In genomic region chr3:97948351-97949109, GRCh38 we compare ENCODE assay signal across 21 cellular contexts. TPM values are rescaled to one million over a fixed set of nuclear protein-coding genes. Genes with fewer than 3 reads are reported as not detected.
A peak's percentile ranks its signal among the peaks of the same experiment; 100 is the strongest.
DNase-seq lines count a peak whose midpoint lies in the region; ATAC-seq and TF ChIP-seq lines count a peak whose summit lies in the region.
"Had no signal": no experiment of that assay in that cellular context is flagged by ENCODE, and none has a peak within 500 bp of the region (broad histone marks: within the 10 kb centered on the region; RNA-seq: fewer than 3 reads in every experiment).

No MANE protein-coding gene starts in this region.

- H3K36me3 Mint-ChIP-seq in activated T-helper 17 cell treated with anti-CD3 and anti-CD28 coated beads, Interleukin-2, amount 50 U/mL, for 72 hours (ENCODE audit: low read depth): peaks cover 97% of the 10 kb centered on the region
- peaks cover 73% of the 10 kb centered on the region for H3K36me3 Mint-ChIP-seq in nephron (ENCODE audit: low read depth)

- H3K4me3 Mint-ChIP-seq in activated T-helper 17 cell treated with anti-CD3 and anti-CD28 coated beads, Interleukin-2, amount 50 U/mL, for 72 hours: no peak overlapping the region
- no peak overlapping the region for H3K4me3 Mint-ChIP-seq in nephron
- H3K4me3 Mint-ChIP-seq: CD8-positive, alpha-beta T cell had no signal

- no peaks in the 10 kb centered on the region for H3K9me3 Mint-ChIP-seq in activated T-helper 17 cell treated with anti-CD3 and anti-CD28 coated beads, Interleukin-2, amount 50 U/mL, for 72 hours
- no peaks in the 10 kb centered on the region for H3K9me3 Mint-ChIP-seq in nephron
- H3K9me3 Mint-ChIP-seq: CD8-positive, alpha-beta T cell had no signal

- DNase-seq in CMK (ENCODE audit: low read depth): peak; percentile 58
- DNase-seq in NOMO-1 (lab: John Stamatoyannopoulos, UW; ENCODE audit: unreplicated experiment in 2 of 2): no peak
- DNase-seq: CD8-positive, alpha-beta T cell; EL; GF-D8; GOT3; KG1; NCI-H1092; NCI-H1436; NCI-H187 treated with DMSO at 0.1 percent for 48 hours; NCI-H2107; NCI-H526 treated with DMSO at 0.1 percent for 48 hours; PC-3; Right ventricle myocardium superior had no signal

- H3K27ac ChIP-seq in 22Rv1: 0 out of 2 replicates have a peak overlapping the region, but pooled peaks have one; percentile 19
- H3K27ac ChIP-seq: HL-60 had no signal

- TF ChIP-seq CTCF in 22Rv1 (IDR thresholded peaks at IDR 0.05) (no peak), nephron (IDR thresholded peaks at IDR 0.05; ENCODE audit: unreplicated experiment in 3 of 3) (no peak)

- H3K27ac Mint-ChIP-seq in activated T-helper 17 cell treated with anti-CD3 and anti-CD28 coated beads, Interleukin-2, amount 50 U/mL, for 72 hours: peak overlapping the region; percentile 11
- H3K27ac Mint-ChIP-seq in nephron: peak overlapping the region; percentile 25 to 50 (median 29)
- H3K27ac Mint-ChIP-seq: CD8-positive, alpha-beta T cell had no signal

- H3K4me1 Mint-ChIP-seq in activated T-helper 17 cell treated with anti-CD3 and anti-CD28 coated beads, Interleukin-2, amount 50 U/mL, for 72 hours: no peaks in the 10 kb centered on the region
- H3K4me1 Mint-ChIP-seq in nephron: no peaks in the 10 kb centered on the region

- no peak for ATAC-seq in activated T-helper 17 cell treated with anti-CD3 and anti-CD28 coated beads, Interleukin-2, amount 50 U/mL, for 72 hours (replicated peaks)
- ATAC-seq in HG03097 (IDR thresholded peaks at IDR 0.05; ENCODE audit: low FRiP score, unreplicated experiment): no peak
- no peak for ATAC-seq in HG03442 (IDR thresholded peaks at IDR 0.05; ENCODE audit: unreplicated experiment)
- ATAC-seq: CD8-positive, alpha-beta T cell; HCT116; PC-3 had no signal

- no peaks in the 10 kb centered on the region for H3K27me3 Mint-ChIP-seq in activated T-helper 17 cell treated with anti-CD3 and anti-CD28 coated beads, Interleukin-2, amount 50 U/mL, for 72 hours
- peaks cover 5% of the 10 kb centered on the region for H3K27me3 Mint-ChIP-seq in nephron (ENCODE audit: low read depth)

RNA-seq across cellular contexts. Expression of gene RIOX2, which starts 23.7 kb away (rescaled TPM):
- 10 to 100 TPM; 28.0 to 61.5 TPM for total RNA-seq in activated T-helper 17 cell treated with anti-CD3 and anti-CD28 coated beads, Interleukin-2, amount 50 U/mL, for 72 hours
